8 cellular contexts compared by ENCODE assay signal in genomic region chr11:2778630-2779498, GRCh38.
A peak's percentile ranks its signal among the peaks of the same experiment; 100 is the strongest.
DNase-seq lines count a peak whose midpoint lies in the region; ATAC-seq and TF ChIP-seq lines count a peak whose summit lies in the region.

No MANE protein-coding gene starts in this region.

- no peaks in the 10 kb centered on the region for H3K9me2 ChIP-seq in PC-3 (replicated peaks; ENCODE audit: low read length)

- H2AFZ ChIP-seq in PC-3 (ENCODE audit: low read length): 0 out of 2 replicates have a peak overlapping the region, but pooled peaks have one; percentile 30

- ATAC-seq in HG02798 (IDR thresholded peaks at IDR 0.05; ENCODE audit: poor library complexity, unreplicated experiment) (peak; percentile 40), PC-3 (peak; percentile 65), right lobe of liver (peak; percentile 75 to 90 (median 86))

- 0 out of 2 replicates have a peak overlapping the region, but pooled peaks have one; percentile 19 for H3K4me2 ChIP-seq in PC-3 (ENCODE audit: low read length)

- no peaks in the 10 kb centered on the region for H3K9me3 ChIP-seq in PC-3 (ENCODE audit: low read length)
- H3K9me3 ChIP-seq in right lobe of liver: no peaks in the 10 kb centered on the region
- H3K9me3 ChIP-seq in tibial artery: no peaks in the 10 kb centered on the region

- no peak overlapping the region for H3K4me3 ChIP-seq in PC-3 (ENCODE audit: low read length)
- no peak overlapping the region for H3K4me3 ChIP-seq in right lobe of liver
- peak overlapping the region; percentile 35 to 43 for H3K4me3 ChIP-seq in tibial artery

- POLR2A ChIA-PET in PC-3 (lab: Charles Lee; ENCODE audit: unreplicated experiment): no interaction called here

- no TSS peak for BruUV-seq in PC-3 (replicated peaks; lab: Mats Ljungman, UMichigan)

- H3K27me3 ChIP-seq in PC-3 (ENCODE audit: low read length) (no peaks in the 10 kb centered on the region), right lobe of liver (no peaks in the 10 kb centered on the region), tibial artery (no peaks in the 10 kb centered on the region)

- no peaks in the 10 kb centered on the region for H3K79me2 ChIP-seq in PC-3 (ENCODE audit: low read length)

- no peaks in the 10 kb centered on the region for H3K36me3 ChIP-seq in PC-3 (ENCODE audit: low read depth, low read length)
- no peaks in the 10 kb centered on the region for H3K36me3 ChIP-seq in right lobe of liver
- no peaks in the 10 kb centered on the region for H3K36me3 ChIP-seq in tibial artery

- 3% methylated on average over 6 of the region's 28 CpGs for WGBS in right lobe of liver (ENCODE audit: insufficient coverage, low coverage, low lambda C conversion rate, missing lambda C conversion rate)

- intact Hi-C loops in PC-3 (cut with micrococcal nuclease): no loop called here
- intact Hi-C loops in right lobe of liver (cut with DNase I): no loop called here
- intact Hi-C loops in tibial artery (cut with DNase I; ENCODE audit: low total_unique reads): loop anchor here (5.0 to 10.0 kb wide), 3 partner anchors 72 to 464 kb away; partner anchors contain the start of gene CDKN1C

- no peak overlapping the region for H3K9ac ChIP-seq in PC-3 (ENCODE audit: low read length)

- TF ChIP-seq CTCF in PC-3 (conservative IDR thresholded peaks at IDR 0.05; ENCODE audit: low read depth, low read length): no peak
- peak; percentile 25 to 38 (median 30) for TF ChIP-seq CTCF in right lobe of liver (IDR thresholded peaks at IDR 0.05)
- peak; percentile 50 for TF ChIP-seq CTCF in tibial artery (IDR thresholded peaks at IDR 0.05)

- H3K4me1 ChIP-seq in PC-3 (ENCODE audit: insufficient read depth, low read length): peaks cover 17% of the 10 kb centered on the region
- peaks cover 0 to 16% (median 5%) of the 10 kb centered on the region in 4 donors for H3K4me1 ChIP-seq in right lobe of liver
- H3K4me1 ChIP-seq in tibial artery: peaks cover 0 to 42% (median 36%) of the 10 kb centered on the region in 4 donors

- H3K27ac ChIP-seq in PC-3 (ENCODE audit: low read length) (no peak overlapping the region), right lobe of liver (peak overlapping the region; percentile 22 to 34 (median 29)), tibial artery (peak overlapping the region; percentile 74 to 86)

- no peak for TF ChIP-seq POLR2A in right lobe of liver (IDR thresholded peaks at IDR 0.05)

- no peaks in the 10 kb centered on the region for H4K20me1 ChIP-seq in PC-3 (ENCODE audit: low read length)

- no peaks in the 10 kb centered on the region for H3F3A ChIP-seq in PC-3 (ENCODE audit: low read length, unreplicated experiment)

- CTCF ChIA-PET in PC-3 (lab: Charles Lee): no interaction called here

- DNase-seq in D341Med (ENCODE audit: low spot score) (peak; percentile 45), PC-3 (peak; percentile 33), dermis microvascular lymphatic vessel endothelial cell (ENCODE audit: low read depth in 2 of 2) (peak; percentile 26 to 29), right lobe of liver (peak; percentile 78 to 93 (median 86)), tibial artery (peak; percentile 75 to 94)
- no peak for DNase-seq in central memory CD4-positive, alpha-beta T cell
- no peak for DNase-seq in NK-92 treated with Interleukin-12 subunit alpha and Interleukin-12 subunit beta, amount 100 ng/mL, for 24 hours (lab: John Stamatoyannopoulos, UW)

Comparison
In these comparisons a context has a peak if more than half of its experiments do, and no peak if none do; other contexts are left out.
1. DNase-seq: peak in D341Med (single experiment), PC-3 (single experiment), dermis microvascular lymphatic vessel endothelial cell (2 of 2), right lobe of liver (3 of 3) and tibial artery (2 of 2); none in central memory CD4-positive, alpha-beta T cell (single experiment) and NK-92 treated with Interleukin-12 subunit alpha and Interleukin-12 subunit beta, amount 100 ng/mL, for 24 hours (single experiment).
2. H3K4me3 ChIP-seq: peak in tibial artery (2 of 2); none in PC-3 (single experiment) and right lobe of liver (0 of 3).
3. Peak in every context shown above with its lines, with median percentiles within 50 percentile points of each other: ATAC-seq.